In genomic region chr12:113912761-113913295, GRCh38 we compare ENCODE assay signal across 8 cellular contexts. TPM values are rescaled to one million over a fixed set of nuclear protein-coding genes. Genes with fewer than 3 reads are reported as not detected.
DNase-seq lines count a peak whose midpoint lies in the region; ATAC-seq, FAIRE-seq and TF ChIP-seq lines count a peak whose summit lies in the region.

No MANE protein-coding gene starts in this region.

- H3K4me1 Mint-ChIP-seq in CD8-positive, alpha-beta memory T cell, result no peaks in the 10 kb centered on the region
- H3K4me1 Mint-ChIP-seq in mesothelial cell of epicardium, result no peaks in the 10 kb centered on the region

- H3K4me1 ChIP-seq in CD8-positive, alpha-beta memory T cell (ENCODE audit: insufficient read depth, low read length), result no peaks in the 10 kb centered on the region
- peaks cover 0 to 2% (median 0%) of the 10 kb centered on the region in 4 experiments; a peak in 1 of 7 replicates for H3K4me1 ChIP-seq in H1 (replicated peaks in 1 of 4; ENCODE audit: control insufficient read depth in 3 of 4, insufficient read depth in 4 of 4, low read length in 3 of 4)

- no peaks in the 10 kb centered on the region for H3K9me3 ChIP-seq in CD8-positive, alpha-beta memory T cell (ENCODE audit: low read length)
- no peaks in the 10 kb centered on the region for H3K9me3 ChIP-seq in H1 (ENCODE audit: insufficient read depth in 2 of 2, low read depth in 1 of 2, low read length in 1 of 2)

- TF ChIP-seq POLR2A in H1 (IDR thresholded peaks at IDR 0.05; ENCODE audit: control extremely low read depth in 1 of 2, low read depth in 2 of 2, low read length in 2 of 2), result no peak

- peak; percentile 97 to 99 for TF ChIP-seq RAD21 in H1 (IDR thresholded peaks at IDR 0.05 in 1 of 2, conservative IDR thresholded peaks at IDR 0.05 in 1 of 2; ENCODE audit: low read depth in 2 of 2, low read length in 2 of 2)

- no peak overlapping the region for H3K14ac ChIP-seq in H1 (ENCODE audit: insufficient read length)

- H3K23ac ChIP-seq in H1 (ENCODE audit: insufficient read length), result no peak overlapping the region

- POLR2A ChIA-PET in CD8-positive, alpha-beta memory T cell (lab: Charles Lee), result no interaction called here
- POLR2A ChIA-PET in H1 (lab: Charles Lee; ENCODE audit: partially characterized antibody), result no interaction called here

- H2BK20ac ChIP-seq in H1 (ENCODE audit: low read length), result no peak overlapping the region

- H4K8ac ChIP-seq in H1 (ENCODE audit: extremely low read depth, insufficient read depth, low read length), result no peak overlapping the region

- no peak overlapping the region for H2BK120ac ChIP-seq in H1 (replicated peaks; ENCODE audit: low read depth, low read length)

- H4K20me1 ChIP-seq in H1 (replicated peaks in 1 of 2; ENCODE audit: control insufficient read depth in 1 of 2, insufficient read depth in 2 of 2, low read length in 2 of 2), result no peaks in the 10 kb centered on the region

- no peak overlapping the region for H2BK5ac ChIP-seq in H1 (ENCODE audit: low read depth, low read length)

- H3K27ac Mint-ChIP-seq in CD8-positive, alpha-beta memory T cell, result no peak overlapping the region
- H3K27ac Mint-ChIP-seq in mesothelial cell of epicardium, result no peak overlapping the region

- no peak overlapping the region for H4K5ac ChIP-seq in H1 (ENCODE audit: insufficient read length, low read depth, low read length)

- no peaks in the 10 kb centered on the region for H3K27me3 ChIP-seq in CD8-positive, alpha-beta memory T cell (ENCODE audit: insufficient read depth, low read length, poor library complexity, severe bottlenecking)
- no peaks in the 10 kb centered on the region for H3K27me3 ChIP-seq in H1 (replicated peaks in 1 of 4; ENCODE audit: control insufficient read depth in 3 of 4, extremely low read depth in 1 of 4, insufficient read depth in 3 of 4, low read length in 3 of 4)

- no peaks in the 10 kb centered on the region for H3K23me2 ChIP-seq in H1 (ENCODE audit: low read depth, low read length)

- H2BK15ac ChIP-seq in H1 (ENCODE audit: low read length), result no peak overlapping the region

- CTCF ChIA-PET in CD8-positive, alpha-beta memory T cell (lab: Charles Lee), result interaction anchor here (0.6 to 1.3 kb wide), 2 partner anchors 28 to 74 kb away, joined by 3 read pairs; no protein-coding TSS in a partner anchor
- CTCF ChIA-PET in H1 (lab: Charles Lee; ENCODE audit: partially characterized antibody), result interaction anchor here (0.6 to 3.5 kb wide), 28 partner anchors 10 to 472 kb away, joined by 3 to 21 read pairs (median 4); no protein-coding TSS in a partner anchor

- no peak overlapping the region for H3K4ac ChIP-seq in H1 (replicated peaks; ENCODE audit: insufficient read length, low read depth, low read length)

- no peaks in the 10 kb centered on the region for H3K27me3 Mint-ChIP-seq in CD8-positive, alpha-beta memory T cell
- no peaks in the 10 kb centered on the region for H3K27me3 Mint-ChIP-seq in mesothelial cell of epicardium (ENCODE audit: low read depth)

- TF ChIP-seq EP300 in H1 (IDR thresholded peaks at IDR 0.05; ENCODE audit: borderline replicate concordance in 1 of 2, low read depth in 2 of 2, low read length in 2 of 2), result no peak

- H2AK5ac ChIP-seq in H1 (ENCODE audit: low read depth, low read length), result no peak overlapping the region

- no peaks in the 10 kb centered on the region for H3K79me2 ChIP-seq in H1 (ENCODE audit: control insufficient read depth in 1 of 2, insufficient read depth in 2 of 2, low read length in 2 of 2)

- peak; percentile 90 for FAIRE-seq in H1 (lab: Jason Lieb, UNC)

- no peak overlapping the region for H3K4me3 Mint-ChIP-seq in CD8-positive, alpha-beta memory T cell
- no peak overlapping the region for H3K4me3 Mint-ChIP-seq in mesothelial cell of epicardium

- peaks cover 9 to 94% (median 33%) of the 10 kb centered on the region in 3 donors for H3K36me3 Mint-ChIP-seq in CD8-positive, alpha-beta memory T cell
- peaks cover 27% of the 10 kb centered on the region for H3K36me3 Mint-ChIP-seq in mesothelial cell of epicardium

- no peak overlapping the region for H3K27ac ChIP-seq in CD8-positive, alpha-beta memory T cell (ENCODE audit: low read depth, low read length)
- H3K27ac ChIP-seq in H1 (ENCODE audit: low read depth, low read length), result no peak overlapping the region

- H4K91ac ChIP-seq in H1 (replicated peaks; ENCODE audit: insufficient read length, low read length), result no peak overlapping the region

- H2BK12ac ChIP-seq in H1 (ENCODE audit: low read depth, low read length), result no peak overlapping the region

- ATAC-seq in HG02571 (IDR thresholded peaks at IDR 0.05; ENCODE audit: unreplicated experiment) (peak; percentile 53), GM19397 (IDR thresholded peaks at IDR 0.05; ENCODE audit: unreplicated experiment) (no peak)

- no peak overlapping the region for H3K4me2 ChIP-seq in H1 (ENCODE audit: insufficient read depth in 1 of 2, low read depth in 2 of 2, low read length in 2 of 2)

- 59% methylated on average over 12 of the region's 12 CpGs; no CpG with 5 or more reads in 1 of the 2 experiments for WGBS in H1 (ENCODE audit: extremely low coverage in 1 of 2, insufficient coverage in 1 of 2, insufficient read length in 1 of 2, insufficient replicate concordance in 2 of 2, low coverage in 1 of 2, low lambda C conversion rate in 2 of 2, missing lambda C conversion rate in 1 of 2), 2 experiments

- H3K36me3 ChIP-seq in CD8-positive, alpha-beta memory T cell (ENCODE audit: insufficient read depth, low read length), result peaks cover 8% of the 10 kb centered on the region
- H3K36me3 ChIP-seq in H1 (ENCODE audit: control insufficient read depth in 2 of 4, insufficient read depth in 4 of 4, low read length in 3 of 4), result peaks cover 6 to 19% (median 16%) of the 10 kb centered on the region in 4 experiments; a peak in 5 of 8 replicates

- H2AFZ ChIP-seq in H1 (ENCODE audit: low read length), result no peak overlapping the region

- H3K9me3 Mint-ChIP-seq in CD8-positive, alpha-beta memory T cell, result no peaks in the 10 kb centered on the region
- no peaks in the 10 kb centered on the region for H3K9me3 Mint-ChIP-seq in mesothelial cell of epicardium

- DNase-seq in CD8-positive, alpha-beta memory T cell, result peak; percentile 10 to 66 (median 27)
- DNase-seq in NCI-H526 (lab: John Stamatoyannopoulos, UW) (peak; percentile 43 to 77), H1 (ENCODE audit: low read depth in 1 of 2, low spot score in 2 of 2) (peak; percentile 77 to 94), mesothelial cell of epicardium (ENCODE audit: low spot score in 2 of 2, unreplicated experiment in 2 of 2) (peak; percentile 53 to 85)
- DNase-seq in activated CD4-positive, alpha-beta T cell treated with anti-CD3 and anti-CD28 coated beads, Interleukin-2, amount 50 U/mL, for 48 hours, result peak; percentile 57 to 65
- DNase-seq in stimulated activated CD8-positive, alpha-beta memory T cell treated with anti-CD3 and anti-CD28 coated beads, Interleukin-4, amount 100 ng/mL, for 48 hours, result peak; percentile 76

- no peak overlapping the region for H3K4me3 ChIP-seq in CD8-positive, alpha-beta memory T cell (ENCODE audit: low read length)
- no peak overlapping the region for H3K4me3 ChIP-seq in H1 (ENCODE audit: extremely low read depth in 1 of 4, insufficient read depth in 2 of 4, low read depth in 3 of 4, low read length in 4 of 4)

- TF ChIP-seq CTCF in H1 (IDR thresholded peaks at IDR 0.05; ENCODE audit: control extremely low read depth in 1 of 3, insufficient read depth in 1 of 3, low read depth in 1 of 3, low read length in 3 of 3) (peak; percentile 86 to 95 (median 94)), mesothelial cell of epicardium (IDR thresholded peaks at IDR 0.05; ENCODE audit: unreplicated experiment) (peak; percentile 87)

- no peaks in the 10 kb centered on the region for H3K79me1 ChIP-seq in H1 (ENCODE audit: low read depth, low read length)

- H3K56ac ChIP-seq in H1 (replicated peaks; ENCODE audit: insufficient read length, low read depth, low read length), result no peak overlapping the region

- H3K18ac ChIP-seq in H1 (ENCODE audit: extremely low read depth, low read length), result no peak overlapping the region

- H3K9ac ChIP-seq in H1 (replicated peaks in 1 of 4; ENCODE audit: extremely low read depth in 1 of 4, low read depth in 3 of 4, low read length in 3 of 4), result no peak overlapping the region

TF ChIP-seq in H1, 55 proteins besides CTCF, POLR2A, EP300 and RAD21 (continues in another document):
- TF ChIP-seq BRCA1 (IDR thresholded peaks at IDR 0.05; ENCODE audit: low read depth, low read length) (no peak), SAP30 (IDR thresholded peaks at IDR 0.05; ENCODE audit: insufficient read depth, insufficient replicate concordance, low read length) (no peak), ZNF274 (IDR thresholded peaks at IDR 0.05; ENCODE audit: borderline replicate concordance, extremely low read depth, low read length) (no peak), POU5F1 (IDR thresholded peaks at IDR 0.05; ENCODE audit: low read depth, low read length) (no peak), RFX5 (IDR thresholded peaks at IDR 0.05; ENCODE audit: borderline replicate concordance, low read depth, low read length) (no peak), CREB1 (IDR thresholded peaks at IDR 0.05) (no peak), JUN (IDR thresholded peaks at IDR 0.05; ENCODE audit: low read depth, low read length) (no peak), CTBP2 (IDR thresholded peaks at IDR 0.05; ENCODE audit: borderline replicate concordance, insufficient read depth, insufficient read length, low read length) (no peak), SP1 (IDR thresholded peaks at IDR 0.05; ENCODE audit: low read depth, low read length) (no peak), KDM4A (IDR thresholded peaks at IDR 0.05; ENCODE audit: low read depth, low read length, severe bottlenecking) (no peak)

RNA-seq across cellular contexts. Expression of gene RBM19, which starts 53.3 kb away (rescaled TPM):
- 100 to 1,000 TPM; 109 to 114 TPM for total RNA-seq in CD8-positive, alpha-beta memory T cell
- polyA plus RNA-seq in CD8-positive, alpha-beta memory T cell, result 12.6 TPM
- 59.5 and 61.9 TPM in 2 replicates for total RNA-seq in H1 (2021; fragmentation: NEBNext Ultra II Directional; extraction: Animal tissue kit (Norgen Biotek cat#: 25700))
- 23.4 and 25.7 TPM in 2 replicates for polyA plus RNA-seq in H1 (2011; rRNA removed)
- 30.9 TPM for polyA plus RNA-seq in H1 (2011; cell fraction: cytosol; rRNA removed)
- 74.0 TPM for polyA plus RNA-seq in H1 (2011; cell fraction: nucleus; rRNA removed)
- 41.2 to 54.3 TPM (median 48.0 TPM) in 4 replicates for polyA plus RNA-seq in H1 (2012, experiment 1 of 2)
- polyA plus RNA-seq in H1 (2012, experiment 2 of 2), result 16.7 TPM
- 39.2 TPM for polyA plus RNA-seq in H1 (2013, experiment 1 of 2)
- 36.1 TPM for polyA plus RNA-seq in H1 (2013, experiment 2 of 2)
- polyA minus RNA-seq in H1 (2011; rRNA and poly(A)+ RNA removed), result 29.4 and 30.0 TPM in 2 replicates
- 24.1 TPM for polyA minus RNA-seq in H1 (2011; cell fraction: cytosol; rRNA and poly(A)+ RNA removed)
- polyA minus RNA-seq in H1 (2011; cell fraction: nucleus; rRNA and poly(A)+ RNA removed), result 28.3 TPM
- 42.7 to 43.4 TPM (median 43.3 TPM) in 3 replicates for total RNA-seq in mesothelial cell of epicardium

Comparison
In these comparisons a context has a peak if more than half of its experiments do, and no peak if none do; other contexts are left out.
1. DNase-seq: peak in every context shown above with its lines; median percentile 86 in H1; 76 in stimulated activated CD8-positive, alpha-beta memory T cell treated with anti-CD3 and anti-CD28 coated beads, Interleukin-4, amount 100 ng/mL, for 48 hours; 69 in mesothelial cell of epicardium; 61 in activated CD4-positive, alpha-beta T cell treated with anti-CD3 and anti-CD28 coated beads, Interleukin-2, amount 50 U/mL, for 48 hours; 60 in NCI-H526; 27 in CD8-positive, alpha-beta memory T cell.